17 cellular contexts compared by ENCODE assay signal in the genomic region with DNA sequence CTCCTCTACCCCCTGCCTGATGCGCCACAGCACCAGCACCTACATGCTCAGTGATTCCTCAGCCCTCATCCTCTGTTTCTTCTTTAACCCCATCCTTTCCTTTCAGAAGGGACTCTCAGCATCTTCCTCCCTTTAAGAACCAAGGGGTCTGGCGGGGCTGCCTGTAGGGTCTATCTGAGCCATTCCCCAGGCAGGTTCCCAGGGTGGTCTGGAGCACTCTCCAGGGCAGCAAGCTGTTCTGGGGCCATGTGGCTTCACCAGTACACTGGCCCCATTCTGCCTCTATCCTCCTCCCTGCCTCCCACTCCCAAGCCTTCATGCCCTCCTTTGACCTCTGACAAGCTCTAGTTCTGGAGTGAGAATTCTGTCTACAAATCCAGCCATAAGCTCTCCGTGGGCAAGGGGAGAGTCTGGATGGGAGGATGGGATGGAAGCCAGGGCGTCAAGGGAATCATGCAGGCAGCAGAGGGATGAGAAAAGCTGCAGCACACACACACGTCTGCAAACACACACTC. TPM values are rescaled to one million over a fixed set of nuclear protein-coding genes. Genes with fewer than 3 reads are reported as not detected.
A peak's percentile ranks its signal among the peaks of the same experiment; 100 is the strongest.
DNase-seq lines count a peak whose midpoint lies in the region; ATAC-seq and TF ChIP-seq lines count a peak whose summit lies in the region.
"Had no signal": no experiment of that assay in that cellular context is flagged by ENCODE, and none has a peak within 500 bp of the region (broad histone marks: within the 10 kb centered on the region; RNA-seq: fewer than 3 reads in every experiment).

No MANE protein-coding gene starts in this region.

- H3K27ac ChIP-seq in WERI-Rb-1 (no peak overlapping the region), endodermal cell (ENCODE audit: low read depth, low read length) (no peak overlapping the region), left lung (no peak overlapping the region)
- H3K27ac ChIP-seq: 22Rv1; BLaER1 treated with 17β-estradiol and CSF1 and Interleukin-3, amounts not matched to agents 10 nM and 100 nM had no signal

- H3K27ac Mint-ChIP-seq in activated CD8-positive, alpha-beta memory T cell treated with anti-CD3 and anti-CD28 coated beads, Interleukin-2, amount 10 ng/mL, durations not matched to agents 7 days and 5 days, result no peak overlapping the region
- H3K27ac Mint-ChIP-seq in endodermal cell (no peak overlapping the region), type B pancreatic cell (no peak overlapping the region)
- H3K27ac Mint-ChIP-seq: CD4-positive, CD25-positive, alpha-beta regulatory T cell; HFFc6 had no signal

- H3K4me3 ChIP-seq in WERI-Rb-1 (ENCODE audit: low read depth, low read length) (no peak overlapping the region), endodermal cell (ENCODE audit: low read length) (no peak overlapping the region), left lung (no peak overlapping the region)
- H3K4me3 ChIP-seq: BLaER1 treated with 17β-estradiol and CSF1 and Interleukin-3, amounts not matched to agents 10 nM and 100 nM; GM12878 had no signal

- DNase-seq in activated CD8-positive, alpha-beta memory T cell treated with anti-CD3 and anti-CD28 coated beads for 24 hours, result peak; percentile 19
- no peak for DNase-seq in activated CD8-positive, alpha-beta memory T cell treated with anti-CD3 and anti-CD28 coated beads, Interleukin-2, amount 10 ng/mL, durations not matched to agents 7 days and 5 days
- peak; percentile 54 for DNase-seq in WERI-Rb-1
- DNase-seq in endodermal cell, result peak; percentile 28
- DNase-seq in type B pancreatic cell (ENCODE audit: extremely low spot score, unreplicated experiment), result peak; percentile 27
- no peak for DNase-seq in NCI-H2107 (lab: John Stamatoyannopoulos, UW)
- DNase-seq in NAMALWA (ENCODE audit: low spot score), result no peak
- DNase-seq in left lung, result no peak
- DNase-seq: Calu3, DMS 273 treated with DMSO at 0.1 percent for 48 hours, H7, HFFc6 had no signal

- H3K9me3 ChIP-seq in WERI-Rb-1 (ENCODE audit: severe bottlenecking), result no peaks in the 10 kb centered on the region
- H3K9me3 ChIP-seq in endodermal cell (ENCODE audit: control insufficient read depth, low read length), result no peaks in the 10 kb centered on the region
- H3K9me3 ChIP-seq in left lung, result no peaks in the 10 kb centered on the region
- H3K9me3 ChIP-seq: BLaER1 treated with 17β-estradiol and CSF1 and Interleukin-3, amounts not matched to agents 10 nM and 100 nM had no signal

- H3K36me3 Mint-ChIP-seq in activated CD8-positive, alpha-beta memory T cell treated with anti-CD3 and anti-CD28 coated beads, Interleukin-2, amount 10 ng/mL, durations not matched to agents 7 days and 5 days, result peaks cover 46% of the 10 kb centered on the region
- no peaks in the 10 kb centered on the region for H3K36me3 Mint-ChIP-seq in endodermal cell (ENCODE audit: low read depth)
- no peaks in the 10 kb centered on the region for H3K36me3 Mint-ChIP-seq in type B pancreatic cell
- H3K36me3 Mint-ChIP-seq: CD4-positive, CD25-positive, alpha-beta regulatory T cell had no signal

- H3K9me3 Mint-ChIP-seq in activated CD8-positive, alpha-beta memory T cell treated with anti-CD3 and anti-CD28 coated beads, Interleukin-2, amount 10 ng/mL, durations not matched to agents 7 days and 5 days (ENCODE audit: low read depth), result no peaks in the 10 kb centered on the region
- H3K9me3 Mint-ChIP-seq in endodermal cell (no peaks in the 10 kb centered on the region), type B pancreatic cell (no peaks in the 10 kb centered on the region)
- H3K9me3 Mint-ChIP-seq: CD4-positive, CD25-positive, alpha-beta regulatory T cell; HFFc6 had no signal

- CTCF ChIA-PET in activated CD8-positive, alpha-beta memory T cell treated with anti-CD3 and anti-CD28 coated beads, Interleukin-2, amount 10 ng/mL, durations not matched to agents 7 days and 5 days (lab: Charles Lee), result interaction anchor here (1.3 to 6.1 kb wide), 3 partner anchors 9 to 19 kb away, joined by 3 to 24 read pairs (median 5); a partner anchor contains a TSS

- H3K4me3 Mint-ChIP-seq in activated CD8-positive, alpha-beta memory T cell treated with anti-CD3 and anti-CD28 coated beads, Interleukin-2, amount 10 ng/mL, durations not matched to agents 7 days and 5 days, result no peak overlapping the region
- no peak overlapping the region for H3K4me3 Mint-ChIP-seq in endodermal cell
- no peak overlapping the region for H3K4me3 Mint-ChIP-seq in type B pancreatic cell
- H3K4me3 Mint-ChIP-seq: CD4-positive, CD25-positive, alpha-beta regulatory T cell; HFFc6 had no signal

- no peak for TF ChIP-seq CTCF in WERI-Rb-1 (IDR thresholded peaks at IDR 0.05; ENCODE audit: low read depth, low read length)
- no peak for TF ChIP-seq CTCF in endodermal cell (conservative IDR thresholded peaks at IDR 0.05)
- no peak for TF ChIP-seq CTCF in type B pancreatic cell (conservative IDR thresholded peaks at IDR 0.05)
- TF ChIP-seq CTCF in left lung (IDR thresholded peaks at IDR 0.05), result no peak

- H3K27me3 ChIP-seq in WERI-Rb-1 (ENCODE audit: insufficient read depth, low read depth, severe bottlenecking), result no peaks in the 10 kb centered on the region
- H3K27me3 ChIP-seq in endodermal cell (ENCODE audit: control insufficient read depth, insufficient read depth, low read length, poor library complexity, severe bottlenecking), result no peaks in the 10 kb centered on the region
- H3K27me3 ChIP-seq in left lung, result no peaks in the 10 kb centered on the region
- H3K27me3 ChIP-seq: BLaER1 treated with 17β-estradiol and CSF1 and Interleukin-3, amounts not matched to agents 10 nM and 100 nM had no signal

- ATAC-seq in activated CD8-positive, alpha-beta memory T cell treated with anti-CD3 and anti-CD28 coated beads, Interleukin-2, amount 10 ng/mL, durations not matched to agents 7 days and 5 days, result no peak
- ATAC-seq in left lung, result no peak
- ATAC-seq: GM12878, HepG2 had no signal

- H3K4me1 ChIP-seq in endodermal cell (ENCODE audit: control insufficient read depth, insufficient read depth, low read length) (no peaks in the 10 kb centered on the region), left lung (peaks cover 3 to 13% of the 10 kb centered on the region in 2 donors)

- H3K27me3 Mint-ChIP-seq in activated CD8-positive, alpha-beta memory T cell treated with anti-CD3 and anti-CD28 coated beads, Interleukin-2, amount 10 ng/mL, durations not matched to agents 7 days and 5 days, result no peaks in the 10 kb centered on the region
- H3K27me3 Mint-ChIP-seq in endodermal cell (ENCODE audit: insufficient read depth) (no peaks in the 10 kb centered on the region), type B pancreatic cell (peaks cover 39% of the 10 kb centered on the region)
- H3K27me3 Mint-ChIP-seq: CD4-positive, CD25-positive, alpha-beta regulatory T cell had no signal

- intact Hi-C loops in left lung (cut with DNase I), result no loop called here

- no peaks in the 10 kb centered on the region for H3K36me3 ChIP-seq in WERI-Rb-1
- H3K36me3 ChIP-seq in endodermal cell (ENCODE audit: control insufficient read depth, insufficient read depth, low read length), result no peaks in the 10 kb centered on the region
- H3K36me3 ChIP-seq in left lung, result peaks cover 0 to 12% of the 10 kb centered on the region in 2 donors

- H3K9ac ChIP-seq in endodermal cell (ENCODE audit: extremely low read depth, low read length, poor library complexity, severe bottlenecking), result no peak overlapping the region
- H3K9ac ChIP-seq: BLaER1 treated with 17β-estradiol and CSF1 and Interleukin-3, amounts not matched to agents 10 nM and 100 nM had no signal

- H3K4me1 Mint-ChIP-seq in activated CD8-positive, alpha-beta memory T cell treated with anti-CD3 and anti-CD28 coated beads, Interleukin-2, amount 10 ng/mL, durations not matched to agents 7 days and 5 days, result peaks cover 53% of the 10 kb centered on the region
- H3K4me1 Mint-ChIP-seq in endodermal cell (peaks cover 3% of the 10 kb centered on the region), type B pancreatic cell (ENCODE audit: unreplicated experiment) (no peaks in the 10 kb centered on the region)

- WGBS in endodermal cell (ENCODE audit: insufficient coverage in 1 of 2, insufficient read length in 1 of 2), 2 experiments, result 75 to 91% methylated on average over 1 to 5 of the region's 5 CpGs

RNA-seq across cellular contexts. Expression of a gene that starts 10.4 kb away (rescaled TPM):
- 100 to 1,000 TPM; 109 to 130 TPM for total RNA-seq in activated CD8-positive, alpha-beta memory T cell treated with anti-CD3 and anti-CD28 coated beads, Interleukin-2, amount 10 ng/mL, durations not matched to agents 7 days and 5 days
- total RNA-seq in endodermal cell, result 1 to 10 TPM; 1.5 to 4.0 TPM
- 1.1 TPM for polyA plus RNA-seq in endodermal cell (2013, experiment 1 of 2)
- 0.70 TPM for polyA plus RNA-seq in endodermal cell (2013, experiment 2 of 2)
- 0.55 and 0.72 TPM in 2 replicates for total RNA-seq in type B pancreatic cell (ENCODE audit: low replicate concordance)
- 1 to 10 TPM; 6.4 to 9.0 TPM for total RNA-seq in left lung
- total RNA-seq: HepG2 had no signal

Comparison
In these comparisons a context has a peak if more than half of its experiments do, and no peak if none do; other contexts are left out.
1. DNase-seq: peak in activated CD8-positive, alpha-beta memory T cell treated with anti-CD3 and anti-CD28 coated beads for 24 hours (single experiment), WERI-Rb-1 (single experiment), endodermal cell (single experiment) and type B pancreatic cell (single experiment); none in activated CD8-positive, alpha-beta memory T cell treated with anti-CD3 and anti-CD28 coated beads, Interleukin-2, amount 10 ng/mL, durations not matched to agents 7 days and 5 days (single experiment), NCI-H2107 (single experiment), NAMALWA (single experiment) and left lung (0 of 2).
2. RNA of a gene that starts 10.4 kb away (total RNA-seq): 109 to 130 TPM in activated CD8-positive, alpha-beta memory T cell treated with anti-CD3 and anti-CD28 coated beads, Interleukin-2, amount 10 ng/mL, durations not matched to agents 7 days and 5 days; 6.4 to 9.0 TPM in left lung, 1.5 to 4.0 TPM in endodermal cell and 0.55 to 0.72 TPM in type B pancreatic cell; every median in the first group is over 10 times any median in the second.